22 cellular contexts compared by ENCODE assay signal in the genomic region with DNA sequence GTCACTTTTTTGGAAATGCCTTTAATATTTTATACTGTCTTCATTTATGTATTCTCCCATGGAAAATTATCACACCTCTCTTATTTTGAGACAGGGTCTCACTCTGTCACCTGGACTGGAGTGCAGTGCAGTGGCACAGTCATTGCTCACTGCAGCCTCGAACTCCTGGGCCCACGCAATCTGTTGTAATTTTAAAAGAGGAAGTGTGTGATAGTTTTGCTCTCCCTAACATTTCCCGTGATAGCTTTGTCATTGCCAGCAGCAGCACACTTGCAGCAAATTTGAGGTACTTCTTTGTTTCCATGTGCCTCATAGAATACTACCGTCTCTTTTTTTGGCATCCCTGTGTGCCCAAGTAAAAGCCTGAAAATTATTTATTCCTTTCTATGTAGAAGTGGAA.
"Had no signal": no experiment of that assay in that cellular context is flagged by ENCODE, and none has a peak within 500 bp of the region (broad histone marks: within the 10 kb centered on the region; RNA-seq: fewer than 3 reads in every experiment).

No MANE protein-coding gene starts in this region.

- ATAC-seq: Panc1, Right ventricle myocardium inferior, SK-N-SH treated with all-trans-retinoic acid at 6 μM for 48 hours, T-cell had no signal

- DNase-seq: activated CD4-positive, alpha-beta memory T cell treated with anti-CD3 and anti-CD28 coated beads for 36 hours; activated CD4-positive, alpha-beta T cell treated with anti-CD3 and anti-CD28 coated beads, Interleukin-2, amount 10 ng/mL, durations not matched to agents 7 days and 5 days; activated CD4-positive, CD25-positive, alpha-beta regulatory T cell; activated CD8-positive, alpha-beta memory T cell treated with anti-CD3 and anti-CD28 coated beads for 24 hours; activated gamma-delta T cell treated with Interleukin-2 at 50 U/mL for 16 hours; activated naive CD4-positive, alpha-beta T cell treated with anti-CD3 and anti-CD28 coated beads, Interleukin-2, amount 10 ng/mL, durations not matched to agents 7 days and 5 days; activated naive CD8-positive, alpha-beta T cell treated with anti-CD3 and anti-CD28 coated beads for 36 hours; activated T-cell treated with anti-CD3 and anti-CD28 coated beads, Interleukin-2, amount 50 U/mL, for 48 hours; brain microvascular endothelial cell; MG63; NCI-H1105; NCI-H1436; NCI-H1694 treated with DMSO at 0.1 percent for 48 hours; NCI-H2029 treated with DMSO at 0.1 percent for 48 hours; NCI-H510A treated with DMSO at 0.1 percent for 48 hours; RPMI8226; T-cell; T-helper 2 cell; T1000 had no signal
